23 cellular contexts compared by ENCODE assay signal in the genomic region with DNA sequence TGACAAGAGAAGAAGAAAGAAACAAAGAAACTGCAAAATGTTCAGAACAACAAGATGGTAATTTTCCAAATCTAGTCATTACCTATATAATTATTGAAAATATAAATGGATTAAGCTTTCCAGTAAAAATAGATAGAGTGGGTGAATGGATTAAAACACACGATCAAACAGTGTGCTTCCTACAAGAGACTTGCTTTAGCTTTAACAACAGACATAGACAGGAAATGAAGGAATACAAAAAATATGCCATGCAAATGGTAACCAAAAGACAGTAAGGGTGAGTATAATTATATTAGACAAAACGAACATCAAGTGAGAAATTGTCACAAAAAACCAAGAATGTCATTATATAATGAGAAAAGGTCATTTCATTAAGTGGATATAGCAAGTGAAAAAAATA.
"Had no signal": no experiment of that assay in that cellular context is flagged by ENCODE, and none has a peak within 500 bp of the region (broad histone marks: within the 10 kb centered on the region; RNA-seq: fewer than 3 reads in every experiment).

No MANE protein-coding gene starts in this region.

- DNase-seq: colonic mucosa; cortex of kidney; dermis blood vessel endothelial cell; dorsolateral prefrontal cortex; effector CD4-positive, alpha-beta T cell; effector CD8-positive, alpha-beta T cell; effector memory CD4-positive, alpha-beta T cell; effector memory CD8-positive, alpha-beta T cell; endodermal cell; erythroblast; esophagus squamous epithelium; foreskin fibroblast; foreskin melanocyte; gastrocnemius medialis; glutamatergic neuron; head of caudate nucleus; heart left ventricle; heart right ventricle had no signal

- H3K9me3 ChIP-seq: colonic mucosa, esophagus muscularis mucosa, esophagus squamous epithelium, gastrocnemius medialis, gastroesophageal sphincter had no signal

- H3K4me3 ChIP-seq: colonic mucosa, coronary artery, dorsolateral prefrontal cortex, esophagus muscularis mucosa, esophagus squamous epithelium, gastrocnemius medialis, gastroesophageal sphincter, heart left ventricle, heart right ventricle had no signal

- H3K27ac ChIP-seq: colonic mucosa, coronary artery, dorsolateral prefrontal cortex, epithelial cell of prostate, esophagus muscularis mucosa, esophagus squamous epithelium, foreskin keratinocyte, gastrocnemius medialis, gastroesophageal sphincter, heart left ventricle, heart right ventricle had no signal

- H3K36me3 ChIP-seq: colonic mucosa, esophagus muscularis mucosa, esophagus squamous epithelium, gastrocnemius medialis, gastroesophageal sphincter, heart left ventricle, heart right ventricle had no signal

- H3K4me1 ChIP-seq: colonic mucosa, esophagus muscularis mucosa, esophagus squamous epithelium, foreskin keratinocyte, gastrocnemius medialis, gastroesophageal sphincter, heart left ventricle, heart right ventricle had no signal

- H3K27me3 ChIP-seq: colonic mucosa, dorsolateral prefrontal cortex, esophagus muscularis mucosa, esophagus squamous epithelium, foreskin keratinocyte, gastrocnemius medialis, gastroesophageal sphincter, heart left ventricle, heart right ventricle had no signal
